1 cellular context compared by ENCODE assay signal in the genomic region with DNA sequence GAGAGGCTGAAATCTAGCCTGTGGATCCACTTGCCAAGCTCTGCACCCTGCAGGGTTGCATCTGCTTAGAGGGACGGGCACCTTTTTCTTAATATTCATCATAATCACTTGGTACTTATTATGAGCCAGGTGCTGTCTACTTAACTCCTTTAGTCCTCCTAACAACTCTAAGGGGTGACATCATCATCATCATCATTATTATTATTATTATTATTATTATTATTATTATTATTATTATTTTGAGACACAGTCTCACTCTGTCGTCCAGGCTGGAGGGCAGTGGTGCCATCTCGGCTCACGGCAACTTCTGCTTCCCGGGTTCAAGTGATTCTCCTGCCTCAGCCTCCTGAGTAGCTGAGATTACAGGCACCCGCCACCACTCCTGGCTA. TPM values are rescaled to one million over a fixed set of nuclear protein-coding genes. Genes with fewer than 3 reads are reported as not detected.
"Had no signal": no experiment of that assay in that cellular context is flagged by ENCODE, and none has a peak within 500 bp of the region (broad histone marks: within the 10 kb centered on the region; RNA-seq: fewer than 3 reads in every experiment).

No MANE protein-coding gene starts in this region.

RNA-seq across cellular contexts. Expression of a gene that starts 8.1 kb away (rescaled TPM):
- total RNA-seq: M059J had no signal
